ENCODE assay signal across 8 cellular contexts in the genomic region with DNA sequence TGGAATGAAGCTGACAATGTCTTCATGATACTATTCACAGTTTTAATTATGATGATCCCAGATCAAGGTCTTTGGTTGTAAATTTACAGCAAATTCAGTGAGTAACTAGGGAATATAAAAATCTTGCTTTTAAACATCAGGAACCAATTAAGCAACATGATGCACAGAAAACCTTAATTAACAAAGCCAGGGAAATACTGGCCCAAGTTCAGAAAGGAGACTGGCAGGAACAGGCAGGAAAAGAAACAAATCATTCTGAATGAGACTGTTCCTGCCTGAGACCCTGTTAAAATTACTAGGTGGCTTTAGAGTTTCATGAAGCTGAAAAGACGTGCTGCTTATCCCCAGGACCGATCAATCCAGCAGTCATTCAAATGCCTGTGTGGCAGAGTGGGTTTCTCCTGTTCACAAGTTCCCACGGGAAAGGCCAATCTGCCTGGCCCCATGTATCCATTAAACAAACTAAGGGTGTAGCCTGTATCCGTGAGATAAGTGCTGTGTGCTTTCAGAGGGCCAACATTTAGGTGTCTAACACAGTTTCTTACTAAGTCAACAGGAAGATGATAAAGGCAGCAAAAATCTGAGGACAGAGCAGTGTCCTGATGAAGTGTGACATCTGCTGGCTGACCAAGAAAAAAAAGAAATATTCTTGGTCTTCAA. TPM values are rescaled to one million over a fixed set of nuclear protein-coding genes. Genes with fewer than 3 reads are reported as not detected.
DNase-seq lines count a peak whose midpoint lies in the region; ATAC-seq, FAIRE-seq and TF ChIP-seq lines count a peak whose summit lies in the region.

No MANE protein-coding gene starts in this region.

- peak; percentile 44 for DNase-seq in NCI-H2227 treated with DMSO at 0.1 percent for 48 hours (lab: John Stamatoyannopoulos, UW)
- no peak for DNase-seq in NCI-H2227 (lab: John Stamatoyannopoulos, UW; ENCODE audit: unreplicated experiment)
- peak; percentile 12 for DNase-seq in OCI-M1 (lab: John Stamatoyannopoulos, UW)
- DNase-seq in H1 (ENCODE audit: low read depth in 1 of 2, low spot score in 2 of 2): peak in 1 of 2 experiments; percentile 32

- no peak overlapping the region for H2BK5ac ChIP-seq in H1 (ENCODE audit: low read depth, low read length)

- H3K9me3 ChIP-seq in H1 (ENCODE audit: insufficient read depth in 2 of 2, low read depth in 1 of 2, low read length in 1 of 2) (no peaks in the 10 kb centered on the region), mesodermal cell (ENCODE audit: control insufficient read depth, low read length) (no peaks in the 10 kb centered on the region)

- no peak overlapping the region for H2BK20ac ChIP-seq in H1 (ENCODE audit: low read length)

- no peak overlapping the region for H3K9ac ChIP-seq in H1 (replicated peaks in 1 of 4; ENCODE audit: extremely low read depth in 1 of 4, low read depth in 3 of 4, low read length in 3 of 4)

- no peak overlapping the region for H2BK120ac ChIP-seq in H1 (replicated peaks; ENCODE audit: low read depth, low read length)

- no peak overlapping the region for H3K56ac ChIP-seq in H1 (replicated peaks; ENCODE audit: insufficient read length, low read depth, low read length)

- no peak overlapping the region for H2BK15ac ChIP-seq in H1 (ENCODE audit: low read length)

- CTCF ChIA-PET in H1 (lab: Charles Lee; ENCODE audit: partially characterized antibody): interaction anchor here (0.9 to 1.4 kb wide), 3 partner anchors 27 to 57 kb away, joined by 3 to 4 read pairs (median 3); partner anchors contain the start of gene RINT1

- H3K4me2 ChIP-seq in H1 (ENCODE audit: insufficient read depth in 1 of 2, low read depth in 2 of 2, low read length in 2 of 2): no peak overlapping the region

- POLR2A ChIA-PET in H1 (lab: Charles Lee; ENCODE audit: partially characterized antibody): no interaction called here

- no peak for ATAC-seq in HG03139 (IDR thresholded peaks at IDR 0.05; ENCODE audit: unreplicated experiment)
- no peak for ATAC-seq in HG03460 (IDR thresholded peaks at IDR 0.05; ENCODE audit: unreplicated experiment)
- ATAC-seq in GM18907 (IDR thresholded peaks at IDR 0.05; ENCODE audit: unreplicated experiment): no peak

- TF ChIP-seq POLR2A in H1 (IDR thresholded peaks at IDR 0.05; ENCODE audit: control extremely low read depth in 1 of 2, low read depth in 2 of 2, low read length in 2 of 2): no peak

- peak; percentile 34 to 41; a peak in 3 of 4 replicates for TF ChIP-seq RAD21 in H1 (IDR thresholded peaks at IDR 0.05 in 1 of 2, conservative IDR thresholded peaks at IDR 0.05 in 1 of 2; ENCODE audit: low read depth in 2 of 2, low read length in 2 of 2)

- H3K4me1 ChIP-seq in H1 (replicated peaks in 1 of 4; ENCODE audit: control insufficient read depth in 3 of 4, insufficient read depth in 4 of 4, low read length in 3 of 4) (no peaks in the 10 kb centered on the region), mesodermal cell (ENCODE audit: control insufficient read depth, insufficient read depth, low read length, poor library complexity, severe bottlenecking) (peaks cover 14% of the 10 kb centered on the region)

- no peaks in the 10 kb centered on the region; the same call in 1 of the 2 replicates for H3K79me1 ChIP-seq in H1 (ENCODE audit: low read depth, low read length)

- no peak overlapping the region for H2AFZ ChIP-seq in H1 (ENCODE audit: low read length)

- no peaks in the 10 kb centered on the region for H4K20me1 ChIP-seq in H1 (replicated peaks in 1 of 2; ENCODE audit: control insufficient read depth in 1 of 2, insufficient read depth in 2 of 2, low read length in 2 of 2)

- H3K36me3 ChIP-seq in H1 (ENCODE audit: control insufficient read depth in 2 of 4, insufficient read depth in 4 of 4, low read length in 3 of 4) (peaks cover 5 to 42% (median 22%) of the 10 kb centered on the region in 4 experiments; a peak in 6 of 8 replicates), mesodermal cell (ENCODE audit: control insufficient read depth, insufficient read depth, low read length) (peaks cover 51% of the 10 kb centered on the region)

- no peak overlapping the region for H4K8ac ChIP-seq in H1 (ENCODE audit: extremely low read depth, insufficient read depth, low read length)

- no peaks in the 10 kb centered on the region for H3K23me2 ChIP-seq in H1 (ENCODE audit: low read depth, low read length)

- no peak overlapping the region for H2BK12ac ChIP-seq in H1 (ENCODE audit: low read depth, low read length)

- H3K18ac ChIP-seq in H1 (ENCODE audit: extremely low read depth, low read length): no peak overlapping the region

- no peak overlapping the region for H3K14ac ChIP-seq in H1 (ENCODE audit: insufficient read length)

- no peak for TF ChIP-seq EP300 in H1 (IDR thresholded peaks at IDR 0.05; ENCODE audit: borderline replicate concordance in 1 of 2, low read depth in 2 of 2, low read length in 2 of 2)

- H4K91ac ChIP-seq in H1 (replicated peaks; ENCODE audit: insufficient read length, low read length): no peak overlapping the region

- TF ChIP-seq CTCF in H1 (IDR thresholded peaks at IDR 0.05; ENCODE audit: control extremely low read depth in 1 of 3, insufficient read depth in 1 of 3, low read depth in 1 of 3, low read length in 3 of 3): no peak

- H3K79me2 ChIP-seq in H1 (ENCODE audit: control insufficient read depth in 1 of 2, insufficient read depth in 2 of 2, low read length in 2 of 2): no peaks in the 10 kb centered on the region

- H3K27me3 ChIP-seq in H1 (replicated peaks in 1 of 4; ENCODE audit: control insufficient read depth in 3 of 4, extremely low read depth in 1 of 4, insufficient read depth in 3 of 4, low read length in 3 of 4): no peaks in the 10 kb centered on the region

- no peak overlapping the region for H3K4ac ChIP-seq in H1 (replicated peaks; ENCODE audit: insufficient read length, low read depth, low read length)

- H3K27ac ChIP-seq in H1 (ENCODE audit: low read depth, low read length) (no peak overlapping the region), mesodermal cell (ENCODE audit: low read depth, low read length, severe bottlenecking) (peak overlapping the region; percentile 97)

- no peak overlapping the region for H2AK5ac ChIP-seq in H1 (ENCODE audit: low read depth, low read length)

- no peak overlapping the region for H4K5ac ChIP-seq in H1 (ENCODE audit: insufficient read length, low read depth, low read length)

- no peak for FAIRE-seq in H1 (lab: Jason Lieb, UNC)

- no peak overlapping the region for H3K4me3 ChIP-seq in H1 (ENCODE audit: extremely low read depth in 1 of 4, insufficient read depth in 2 of 4, low read depth in 3 of 4, low read length in 4 of 4)
- no peak overlapping the region for H3K4me3 ChIP-seq in mesodermal cell (ENCODE audit: extremely low read depth, insufficient read depth, low read length, poor library complexity, severe bottlenecking)

- no peak overlapping the region for H3K23ac ChIP-seq in H1 (ENCODE audit: insufficient read length)

- whole genome bisulfite sequencing in H1 (ENCODE audit: extremely low coverage in 1 of 2, insufficient coverage in 1 of 2, insufficient read length in 1 of 2, insufficient replicate concordance in 2 of 2, low coverage in 1 of 2, low lambda C conversion rate in 2 of 2, missing lambda C conversion rate in 1 of 2), 2 experiments: 93% methylated on average over 4 of the region's 4 CpGs; no CpG with 5 or more reads in 1 of the 2 experiments
- 84 to 85% methylated on average over 2 to 3 of the region's 4 CpGs for WGBS in mesodermal cell (ENCODE audit: insufficient coverage in 2 of 2), 2 experiments

TF ChIP-seq in H1, 55 proteins besides CTCF, POLR2A, EP300 and RAD21:
- TF ChIP-seq CBX8 (IDR thresholded peaks at IDR 0.05; ENCODE audit: borderline replicate concordance, low read depth, low read length) (no peak), EZH2 (IDR thresholded peaks at IDR 0.05; ENCODE audit: low read depth, low read length, severe bottlenecking) (no peak), RNF2 (IDR thresholded peaks at IDR 0.05; ENCODE audit: borderline replicate concordance, low read depth, low read length, missing control alignments, poor library complexity, severe bottlenecking) (no peak), BRCA1 (IDR thresholded peaks at IDR 0.05; ENCODE audit: low read depth, low read length) (no peak), SP4 (IDR thresholded peaks at IDR 0.05; ENCODE audit: low read length) (no peak), KDM1A (IDR thresholded peaks at IDR 0.05; ENCODE audit: borderline replicate concordance, low read length) (no peak), HDAC6 (IDR thresholded peaks at IDR 0.05; ENCODE audit: low read depth, low read length) (no peak), SIX5 (IDR thresholded peaks at IDR 0.05; ENCODE audit: low read depth, low read length) (no peak), SIN3A (conservative IDR thresholded peaks at IDR 0.05 in 1 of 2, IDR thresholded peaks at IDR 0.05 in 1 of 2; ENCODE audit: low read depth in 1 of 2, low read length in 2 of 2) (no peak), KDM4A (IDR thresholded peaks at IDR 0.05; ENCODE audit: low read depth, low read length, severe bottlenecking) (no peak), POU5F1 (IDR thresholded peaks at IDR 0.05; ENCODE audit: low read depth, low read length) (no peak), KDM5A (IDR thresholded peaks at IDR 0.05; ENCODE audit: low read length) (no peak), TAF1 (IDR thresholded peaks at IDR 0.05; ENCODE audit: low read depth, low read length) (no peak)
TF ChIP-seq in H1: peak in this region for 0.

RNA-seq across cellular contexts. Expression of gene PUS7, which starts 34.4 kb away (rescaled TPM):
- 61.2 and 65.2 TPM in 2 replicates for total RNA-seq in H1 (2021; fragmentation: NEBNext Ultra II Directional; extraction: Animal tissue kit (Norgen Biotek cat#: 25700))
- polyA plus RNA-seq in H1 (2011; rRNA removed): 11.2 and 18.9 TPM in 2 replicates
- 24.3 TPM for polyA plus RNA-seq in H1 (2011; cell fraction: cytosol; rRNA removed)
- 10.8 TPM for polyA plus RNA-seq in H1 (2011; cell fraction: nucleus; rRNA removed)
- 25.5 to 40.3 TPM (median 33.0 TPM) in 4 replicates for polyA plus RNA-seq in H1 (2012, experiment 1 of 2)
- 3.4 TPM for polyA plus RNA-seq in H1 (2012, experiment 2 of 2)
- polyA plus RNA-seq in H1 (2013, experiment 1 of 2): 36.4 TPM
- 36.1 TPM for polyA plus RNA-seq in H1 (2013, experiment 2 of 2)
- polyA minus RNA-seq in H1 (2011; rRNA and poly(A)+ RNA removed): 14.1 and 18.5 TPM in 2 replicates
- 22.2 TPM for polyA minus RNA-seq in H1 (2011; cell fraction: cytosol; rRNA and poly(A)+ RNA removed)
- polyA minus RNA-seq in H1 (2011; cell fraction: nucleus; rRNA and poly(A)+ RNA removed): 19.0 TPM
- 15.3 TPM for polyA plus RNA-seq in mesodermal cell (2013, experiment 1 of 2)
- 15.9 TPM for polyA plus RNA-seq in mesodermal cell (2013, experiment 2 of 2)

RNA-seq across cellular contexts. Expression of gene RINT1, which starts 44.3 kb away (rescaled TPM):
- total RNA-seq in H1 (2021; fragmentation: NEBNext Ultra II Directional; extraction: Animal tissue kit (Norgen Biotek cat#: 25700)): 18.6 and 21.8 TPM in 2 replicates
- 5.0 and 7.8 TPM in 2 replicates for polyA plus RNA-seq in H1 (2011; rRNA removed)
- 10.5 TPM for polyA plus RNA-seq in H1 (2011; cell fraction: cytosol; rRNA removed)
- polyA plus RNA-seq in H1 (2011; cell fraction: nucleus; rRNA removed): 7.7 TPM
- polyA plus RNA-seq in H1 (2012, experiment 1 of 2): 10.3 to 16.4 TPM (median 11.8 TPM) in 4 replicates
- 1.8 TPM for polyA plus RNA-seq in H1 (2012, experiment 2 of 2)
- polyA plus RNA-seq in H1 (2013, experiment 1 of 2): 13.3 TPM
- 12.9 TPM for polyA plus RNA-seq in H1 (2013, experiment 2 of 2)
- 14.6 and 15.9 TPM in 2 replicates for polyA minus RNA-seq in H1 (2011; rRNA and poly(A)+ RNA removed)
- 15.6 TPM for polyA minus RNA-seq in H1 (2011; cell fraction: cytosol; rRNA and poly(A)+ RNA removed)
- 13.2 TPM for polyA minus RNA-seq in H1 (2011; cell fraction: nucleus; rRNA and poly(A)+ RNA removed)
- polyA plus RNA-seq in mesodermal cell (2013, experiment 1 of 2): 25.1 TPM
- 24.3 TPM for polyA plus RNA-seq in mesodermal cell (2013, experiment 2 of 2)
